20 cellular contexts compared by ENCODE assay signal in genomic region chr18:33818145-33818544, GRCh38.
A peak's percentile ranks its signal among the peaks of the same experiment; 100 is the strongest.
DNase-seq lines count a peak whose midpoint lies in the region; ATAC-seq, FAIRE-seq and TF ChIP-seq lines count a peak whose summit lies in the region.
"Had no signal": no experiment of that assay in that cellular context is flagged by ENCODE, and none has a peak within 500 bp of the region (broad histone marks: within the 10 kb centered on the region; RNA-seq: fewer than 3 reads in every experiment).

No MANE protein-coding gene starts in this region.

- no peak overlapping the region for H3K56ac ChIP-seq in mesendoderm (ENCODE audit: low read length)

- no peak for ATAC-seq in GM21529 (IDR thresholded peaks at IDR 0.05; ENCODE audit: unreplicated experiment)
- ATAC-seq: GM12878, GM23338, HCT116 had no signal

- H3K27me3 Mint-ChIP-seq in endodermal cell (ENCODE audit: insufficient read depth), result no peaks in the 10 kb centered on the region
- H3K27me3 Mint-ChIP-seq: CD4-positive, alpha-beta memory T cell had no signal

- CTCF ChIA-PET in HEK293 (lab: Yijun Ruan, JAX), result interaction anchor here (0.7 to 1.0 kb wide), 2 partner anchors 8 to 20 kb away, joined by 3 to 4 read pairs; no protein-coding TSS in a partner anchor

- no peak overlapping the region for H3K4me2 ChIP-seq in mesendoderm (ENCODE audit: low read length)
- H3K4me2 ChIP-seq: GM23338 had no signal

- POLR2A ChIA-PET in HEK293 (lab: Yijun Ruan, JAX), result no interaction called here

- no peaks in the 10 kb centered on the region for H3K79me1 ChIP-seq in mesendoderm (ENCODE audit: low read length)

- H3K4me3 ChIP-seq in HEK293 (ENCODE audit: low read depth, low read length), result no peak overlapping the region
- no peak overlapping the region for H3K4me3 ChIP-seq in mesendoderm (ENCODE audit: low read length)
- no peak overlapping the region for H3K4me3 ChIP-seq in endodermal cell (ENCODE audit: low read length)
- H3K4me3 ChIP-seq: GM12878, GM23338 had no signal

- no peak overlapping the region for H2BK5ac ChIP-seq in mesendoderm (ENCODE audit: low read length)

- H3K9me3 ChIP-seq in HEK293 (ENCODE audit: control insufficient read depth, insufficient read depth, low read depth, low read length), result no peaks in the 10 kb centered on the region
- H3K9me3 ChIP-seq in endodermal cell (ENCODE audit: control insufficient read depth, low read length), result no peaks in the 10 kb centered on the region

- H4K5ac ChIP-seq in mesendoderm (ENCODE audit: low read length), result no peak overlapping the region

- no peak overlapping the region for H2BK15ac ChIP-seq in mesendoderm (replicated peaks; ENCODE audit: low read depth)

- H3K18ac ChIP-seq in mesendoderm (ENCODE audit: low read length), result peak overlapping the region; percentile 3

- peaks cover 10% of the 10 kb centered on the region for H3K9me3 Mint-ChIP-seq in endodermal cell

- H3K36me3 ChIP-seq in HEK293 (ENCODE audit: control insufficient read depth in 2 of 2, insufficient read depth in 1 of 2, low read length in 2 of 2), result no peaks in the 10 kb centered on the region
- H3K36me3 ChIP-seq in mesendoderm (ENCODE audit: control insufficient read depth, insufficient read depth, low read length), result no peaks in the 10 kb centered on the region
- H3K36me3 ChIP-seq in endodermal cell (ENCODE audit: control insufficient read depth, insufficient read depth, low read length), result no peaks in the 10 kb centered on the region

- no peak overlapping the region for H4K8ac ChIP-seq in mesendoderm (ENCODE audit: low read depth, low read length)

- H3K23ac ChIP-seq in mesendoderm (ENCODE audit: low read length), result no peak overlapping the region

- H3K27ac ChIP-seq in HEK293 (ENCODE audit: extremely low read depth, low read depth, low read length) (no peak overlapping the region), mesendoderm (ENCODE audit: low read depth, low read length) (no peak overlapping the region), endodermal cell (ENCODE audit: low read depth, low read length) (no peak overlapping the region)

- H3K27me3 ChIP-seq in mesendoderm (ENCODE audit: insufficient read depth, low read length, poor library complexity), result no peaks in the 10 kb centered on the region
- no peaks in the 10 kb centered on the region for H3K27me3 ChIP-seq in endodermal cell (ENCODE audit: control insufficient read depth, insufficient read depth, low read length, poor library complexity, severe bottlenecking)

- H3K27ac Mint-ChIP-seq in endodermal cell, result no peak overlapping the region
- H3K27ac Mint-ChIP-seq: CD4-positive, alpha-beta memory T cell; GM23338; H9; HFFc6 had no signal

- H3K4me1 Mint-ChIP-seq in endodermal cell, result peaks cover 5% of the 10 kb centered on the region

- no peak overlapping the region for H3K4ac ChIP-seq in mesendoderm (ENCODE audit: low read depth, low read length)

- H3K79me2 ChIP-seq in mesendoderm (ENCODE audit: control insufficient read depth, insufficient read depth, low read length), result no peaks in the 10 kb centered on the region

- FAIRE-seq in D721Med (lab: Jason Lieb, UNC) (peak; percentile 53), frontal cortex (lab: Jason Lieb, UNC) (no peak)
- FAIRE-seq: GM12878, GM19239 had no signal

- TF ChIP-seq CTCF in D721Med (IDR thresholded peaks at IDR 0.05; ENCODE audit: insufficient read depth, missing control alignments), result no peak
- TF ChIP-seq CTCF in HEK293 (tag by site-specific recombination; IDR thresholded peaks at IDR 0.05), result no peak
- TF ChIP-seq CTCF in endodermal cell (conservative IDR thresholded peaks at IDR 0.05), result no peak

- no peak overlapping the region for H2AK5ac ChIP-seq in mesendoderm (ENCODE audit: low read length)

- no peaks in the 10 kb centered on the region for H3K36me3 Mint-ChIP-seq in endodermal cell (ENCODE audit: low read depth)
- H3K36me3 Mint-ChIP-seq: CD4-positive, alpha-beta memory T cell had no signal

- no peaks in the 10 kb centered on the region for H3K4me1 ChIP-seq in HEK293 (ENCODE audit: control insufficient read depth, insufficient read depth, low read length)
- no peaks in the 10 kb centered on the region for H3K4me1 ChIP-seq in mesendoderm (ENCODE audit: control insufficient read depth, low read depth, low read length)
- H3K4me1 ChIP-seq in endodermal cell (ENCODE audit: control insufficient read depth, insufficient read depth, low read length), result no peaks in the 10 kb centered on the region

- no CpG with 5 or more reads among the region's 1 CpG for WGBS in mesendoderm (ENCODE audit: extremely low coverage, insufficient coverage, low lambda C conversion rate)
- WGBS in endodermal cell (ENCODE audit: insufficient coverage in 1 of 2, insufficient read length in 1 of 2), 2 experiments, result 88 to 100% methylated on average over 1 of the region's 1 CpG

- H3K9ac ChIP-seq in mesendoderm (ENCODE audit: low read length) (no peak overlapping the region), endodermal cell (ENCODE audit: extremely low read depth, low read length, poor library complexity, severe bottlenecking) (no peak overlapping the region)

- DNase-seq in D721Med (ENCODE audit: insufficient read length, low spot score) (no peak), mesendoderm (no peak), endodermal cell (no peak), frontal cortex (ENCODE audit: low spot score in 2 of 2) (no peak)
- DNase-seq: C1 segment of cervical spinal cord; Calu3; CD4-positive, alpha-beta memory T cell; COR-L47; DMS153; DMS79; EL; GDM1; H9; HFFc6 had no signal

- no peak overlapping the region for H2BK120ac ChIP-seq in mesendoderm (ENCODE audit: low read depth, low read length)

- no peak overlapping the region for H3K4me3 Mint-ChIP-seq in endodermal cell
- H3K4me3 Mint-ChIP-seq: CD4-positive, alpha-beta memory T cell; GM23338; HFFc6 had no signal

TF ChIP-seq in HEK293, 187 proteins besides CTCF, POLR2A, EP300 and RAD21:
- TF ChIP-seq SCRT1 (tag by site-specific recombination; IDR thresholded peaks at IDR 0.05; ENCODE audit: borderline replicate concordance), result peak; percentile 53; the same call in 1 of the 2 replicates
- TF ChIP-seq SCRT2 (tag by site-specific recombination; IDR thresholded peaks at IDR 0.05), result peak; percentile 71
- peak; percentile 85 for TF ChIP-seq SETDB1 (IDR thresholded peaks at IDR 0.05; ENCODE audit: insufficient read length, low read length)
- TF ChIP-seq ZNF600 (tag by site-specific recombination; IDR thresholded peaks at IDR 0.05), result no peak
TF ChIP-seq in HEK293: peak in this region for 3.
